14 cellular contexts compared by ENCODE assay signal in genomic region chr3:43363621-43364266, GRCh38.
DNase-seq lines count a peak whose midpoint lies in the region; ATAC-seq and TF ChIP-seq lines count a peak whose summit lies in the region.
"Had no signal": no experiment of that assay in that cellular context is flagged by ENCODE, and none has a peak within 500 bp of the region (broad histone marks: within the 10 kb centered on the region; RNA-seq: fewer than 3 reads in every experiment).

No MANE protein-coding gene starts in this region.

- no peaks in the 10 kb centered on the region for H3K36me3 ChIP-seq in upper lobe of right lung

- no peak for ATAC-seq in activated naive CD8-positive, alpha-beta T cell treated with anti-CD3 and anti-CD28 coated beads, Interleukin-2, amount 50 U/mL, for 24 hours
- ATAC-seq in upper lobe of right lung, result peak; percentile 4
- ATAC-seq: left lung had no signal

- H3K27me3 ChIP-seq in upper lobe of right lung, result no peaks in the 10 kb centered on the region
- H3K27me3 ChIP-seq: left lung had no signal

- TF ChIP-seq CTCF in choroid plexus epithelial cell (conservative IDR thresholded peaks at IDR 0.05; ENCODE audit: low read depth, low read length), result no peak
- no peak for TF ChIP-seq CTCF in upper lobe of right lung (IDR thresholded peaks at IDR 0.05)

- H3K9me3 ChIP-seq in upper lobe of right lung, result no peaks in the 10 kb centered on the region
- H3K9me3 ChIP-seq: left lung, thoracic aorta had no signal

- no peaks in the 10 kb centered on the region for H3K9me3 Mint-ChIP-seq in activated naive CD8-positive, alpha-beta T cell (ENCODE audit: low read depth)
- no peaks in the 10 kb centered on the region for H3K9me3 Mint-ChIP-seq in activated naive CD8-positive, alpha-beta T cell treated with anti-CD3 and anti-CD28 coated beads, Interleukin-2, amount 50 U/mL, for 24 hours

- H3K4me3 ChIP-seq in choroid plexus epithelial cell (ENCODE audit: low read depth, low read length) (no peak overlapping the region), upper lobe of right lung (no peak overlapping the region)
- H3K4me3 ChIP-seq: left lung, thoracic aorta had no signal

- H3K4me1 ChIP-seq in upper lobe of right lung, result peaks cover 5% of the 10 kb centered on the region
- H3K4me1 ChIP-seq: left lung had no signal

- no peaks in the 10 kb centered on the region for H3K4me1 Mint-ChIP-seq in activated naive CD8-positive, alpha-beta T cell (ENCODE audit: low read depth)
- H3K4me1 Mint-ChIP-seq in activated naive CD8-positive, alpha-beta T cell treated with anti-CD3 and anti-CD28 coated beads, Interleukin-2, amount 50 U/mL, for 24 hours, result no peaks in the 10 kb centered on the region

- H3K27ac ChIP-seq in upper lobe of right lung, result no peak overlapping the region
- H3K27ac ChIP-seq: left lung, thoracic aorta had no signal

- intact Hi-C loops in upper lobe of right lung (cut with DNase I), result no loop called here

- peak overlapping the region; percentile 10 for H3K27ac Mint-ChIP-seq in activated naive CD8-positive, alpha-beta T cell
- H3K27ac Mint-ChIP-seq in activated naive CD8-positive, alpha-beta T cell treated with anti-CD3 and anti-CD28 coated beads, Interleukin-2, amount 50 U/mL, for 24 hours, result no peak overlapping the region

- no peak for DNase-seq in activated naive CD8-positive, alpha-beta T cell treated with anti-CD3 and anti-CD28 coated beads, Interleukin-2, amount 50 U/mL, for 24 hours
- peak; percentile 79 for DNase-seq in choroid plexus epithelial cell (ENCODE audit: low read depth)
- peak; percentile 94 for DNase-seq in myocyte (ENCODE audit: low read depth)
- no peak for DNase-seq in upper lobe of right lung
- no peak for DNase-seq in DMS79 (lab: John Stamatoyannopoulos, UW)
- no peak for DNase-seq in medulla oblongata (ENCODE audit: extremely low spot score)
- DNase-seq in NCI-H2081 (lab: John Stamatoyannopoulos, UW), result no peak
- DNase-seq: activated CD4-positive, CD25-positive, alpha-beta regulatory T cell; activated T-cell treated with anti-CD3 and anti-CD28 coated beads, Interleukin-2, amount 50 U/mL, for 48 hours; DMS79 treated with DMSO at 0.1 percent for 48 hours; left lung; stimulated activated CD4-positive, alpha-beta T cell treated with anti-CD3 and anti-CD28 coated beads, Interleukin-12 subunit alpha, Interleukin-12 subunit beta, amount 100 ng/mL, for 4 hours had no signal

- H3K36me3 Mint-ChIP-seq in activated naive CD8-positive, alpha-beta T cell, result no peaks in the 10 kb centered on the region
- H3K36me3 Mint-ChIP-seq in activated naive CD8-positive, alpha-beta T cell treated with anti-CD3 and anti-CD28 coated beads, Interleukin-2, amount 50 U/mL, for 24 hours (ENCODE audit: low read depth), result peaks cover 3% of the 10 kb centered on the region

- no peak overlapping the region for H3K4me3 Mint-ChIP-seq in activated naive CD8-positive, alpha-beta T cell
- H3K4me3 Mint-ChIP-seq in activated naive CD8-positive, alpha-beta T cell treated with anti-CD3 and anti-CD28 coated beads, Interleukin-2, amount 50 U/mL, for 24 hours, result no peak overlapping the region

- no peaks in the 10 kb centered on the region for H3K27me3 Mint-ChIP-seq in activated naive CD8-positive, alpha-beta T cell
- no peaks in the 10 kb centered on the region for H3K27me3 Mint-ChIP-seq in activated naive CD8-positive, alpha-beta T cell treated with anti-CD3 and anti-CD28 coated beads, Interleukin-2, amount 50 U/mL, for 24 hours

Comparison
In these comparisons a context has a peak if more than half of its experiments do, and no peak if none do; other contexts are left out.
1. DNase-seq: peak in choroid plexus epithelial cell (single experiment) and myocyte (single experiment); none in activated naive CD8-positive, alpha-beta T cell treated with anti-CD3 and anti-CD28 coated beads, Interleukin-2, amount 50 U/mL, for 24 hours (single experiment), upper lobe of right lung (single experiment), DMS79 (single experiment), medulla oblongata (single experiment) and NCI-H2081 (0 of 2).